15 cellular contexts compared by ENCODE assay signal in genomic region chr15:23305921-23306320, GRCh38. TPM values are rescaled to one million over a fixed set of nuclear protein-coding genes. Genes with fewer than 3 reads are reported as not detected.
"Had no signal": no experiment of that assay in that cellular context is flagged by ENCODE, and none has a peak within 500 bp of the region (broad histone marks: within the 10 kb centered on the region; RNA-seq: fewer than 3 reads in every experiment).

No MANE protein-coding gene starts in this region.

RNA-seq across cellular contexts. Expression of gene GOLGA6L26, which starts 28.1 kb away (rescaled TPM):
- total RNA-seq: activated CD4-positive, alpha-beta T cell treated with anti-CD3 and anti-CD28 coated beads for 36 hours; activated CD8-positive, alpha-beta T cell treated with anti-CD3 and anti-CD28 coated beads, Interleukin-2, amount 10 ng/mL, durations not matched to agents 7 days and 5 days; activated naive CD8-positive, alpha-beta T cell treated with anti-CD3 and anti-CD28 coated beads, Interleukin-2, amount 10 ng/mL, durations not matched to agents 7 days and 5 days; activated T-cell treated with anti-CD3 and anti-CD28 coated beads, Interleukin-2, amount 50 U/mL, for 72 hours; kidney epithelial cell; left lung; lung microvascular endothelial cell; mesothelial cell of epicardium; ovary; right lobe of liver; stomach; T-helper 2 cell treated with Interferon-gamma antibody and Interleukin-4, amounts not matched to agents 100 ng/mL and 5 ng/mL, for 36 hours; temporal lobe; upper lobe of left lung had no signal
- polyA plus RNA-seq: ovary, small intestine, stomach had no signal

RNA-seq across cellular contexts. Expression of gene GOLGA8S, which starts 48.6 kb away (rescaled TPM):
- total RNA-seq: kidney epithelial cell, lung microvascular endothelial cell had no signal
